In genomic region chr7:30657131-30657530, GRCh38 we compare ENCODE assay signal across 24 cellular contexts. TPM values are rescaled to one million over a fixed set of nuclear protein-coding genes. Genes with fewer than 3 reads are reported as not detected.
A peak's percentile ranks its signal among the peaks of the same experiment; 100 is the strongest.
DNase-seq lines count a peak whose midpoint lies in the region; ATAC-seq and TF ChIP-seq lines count a peak whose summit lies in the region.
"Had no signal": no experiment of that assay in that cellular context is flagged by ENCODE, and none has a peak within 500 bp of the region (broad histone marks: within the 10 kb centered on the region; RNA-seq: fewer than 3 reads in every experiment).

No MANE protein-coding gene starts in this region.

- no peak overlapping the region for H3K4me2 ChIP-seq in osteoblast (ENCODE audit: insufficient read depth, low read length)

- H3K36me3 Mint-ChIP-seq in natural killer cell (no peaks in the 10 kb centered on the region), endothelial cell (ENCODE audit: low read depth, unreplicated experiment) (peaks cover 22% of the 10 kb centered on the region), osteocyte (ENCODE audit: unreplicated experiment) (peaks cover 2% of the 10 kb centered on the region)
- no peaks in the 10 kb centered on the region for H3K36me3 Mint-ChIP-seq in natural killer cell treated with Interleukin-12 subunit alpha and Interleukin-12 subunit beta and Interleukin-15 and Interleukin-18, amount 100 ng/mL, for 72 hours
- H3K36me3 Mint-ChIP-seq: CD14-positive monocyte had no signal

- H3K9me3 Mint-ChIP-seq in natural killer cell (no peaks in the 10 kb centered on the region), endothelial cell (ENCODE audit: unreplicated experiment) (no peaks in the 10 kb centered on the region), osteocyte (ENCODE audit: unreplicated experiment) (no peaks in the 10 kb centered on the region)
- no peaks in the 10 kb centered on the region for H3K9me3 Mint-ChIP-seq in natural killer cell treated with Interleukin-12 subunit alpha and Interleukin-12 subunit beta and Interleukin-15 and Interleukin-18, amount 100 ng/mL, for 72 hours

- H3K4me1 Mint-ChIP-seq in natural killer cell (no peaks in the 10 kb centered on the region), endothelial cell (ENCODE audit: unreplicated experiment) (peaks cover 12% of the 10 kb centered on the region), osteocyte (ENCODE audit: unreplicated experiment) (no peaks in the 10 kb centered on the region)
- no peaks in the 10 kb centered on the region for H3K4me1 Mint-ChIP-seq in natural killer cell treated with Interleukin-12 subunit alpha and Interleukin-12 subunit beta and Interleukin-15 and Interleukin-18, amount 100 ng/mL, for 72 hours (ENCODE audit: low read depth in 2 of 2)

- H3K27me3 Mint-ChIP-seq in natural killer cell (ENCODE audit: low read depth in 2 of 2) (no peaks in the 10 kb centered on the region), endothelial cell (ENCODE audit: unreplicated experiment) (peaks cover 3% of the 10 kb centered on the region), osteocyte (ENCODE audit: unreplicated experiment) (peaks cover 6% of the 10 kb centered on the region)
- H3K27me3 Mint-ChIP-seq in natural killer cell treated with Interleukin-12 subunit alpha and Interleukin-12 subunit beta and Interleukin-15 and Interleukin-18, amount 100 ng/mL, for 72 hours: no peaks in the 10 kb centered on the region

- H3K4me3 Mint-ChIP-seq in natural killer cell (no peak overlapping the region), endothelial cell (ENCODE audit: unreplicated experiment) (no peak overlapping the region), osteocyte (ENCODE audit: unreplicated experiment) (no peak overlapping the region)
- H3K4me3 Mint-ChIP-seq in natural killer cell treated with Interleukin-12 subunit alpha and Interleukin-12 subunit beta and Interleukin-15 and Interleukin-18, amount 100 ng/mL, for 72 hours: no peak overlapping the region
- H3K4me3 Mint-ChIP-seq: CD14-positive monocyte had no signal

- ATAC-seq in natural killer cell (no peak), HG02973 (IDR thresholded peaks at IDR 0.05; ENCODE audit: unreplicated experiment) (no peak)
- no peak for ATAC-seq in natural killer cell treated with Interleukin-12 subunit alpha and Interleukin-12 subunit beta and Interleukin-15 and Interleukin-18, amount 100 ng/mL, for 72 hours
- ATAC-seq: HepG2, Panc1 had no signal

- H3K79me2 ChIP-seq in osteoblast (ENCODE audit: insufficient read depth, low read length): no peaks in the 10 kb centered on the region

- TF ChIP-seq CTCF in natural killer cell (IDR thresholded peaks at IDR 0.05) (no peak), endothelial cell (IDR thresholded peaks at IDR 0.05; ENCODE audit: unreplicated experiment) (no peak), osteoblast (IDR thresholded peaks at IDR 0.05; ENCODE audit: extremely low read depth, low read depth, low read length) (no peak), osteocyte (IDR thresholded peaks at IDR 0.05) (no peak)

- H3K27me3 ChIP-seq in osteoblast (ENCODE audit: insufficient read depth, low read length): peaks cover 3% of the 10 kb centered on the region

- no peaks in the 10 kb centered on the region for H3K36me3 ChIP-seq in osteoblast (ENCODE audit: insufficient read depth, low read length)

- no peaks in the 10 kb centered on the region for H3K4me1 ChIP-seq in osteoblast (ENCODE audit: insufficient read depth, low read length)

- DNase-seq in natural killer cell (peak; percentile 1), endothelial cell (ENCODE audit: low spot score) (no peak), osteoblast (ENCODE audit: insufficient read length, low spot score, missing footprints) (peak; percentile 79), SW480 (ENCODE audit: low spot score) (no peak), osteocyte (ENCODE audit: extremely low spot score, unreplicated experiment) (no peak)
- DNase-seq in natural killer cell treated with Interleukin-12 subunit alpha and Interleukin-12 subunit beta and Interleukin-15 and Interleukin-18, amount 100 ng/mL, for 72 hours (ENCODE audit: low spot score): no peak
- DNase-seq: Calu3, H7, Karpas-422, NCI-H1092, NCI-H1417 treated with DMSO at 0.1 percent for 48 hours, NCI-H2081, NCI-H2227 treated with DMSO at 0.1 percent for 48 hours, NCI-H510A, SIG-M5 had no signal

- H4K20me1 ChIP-seq in osteoblast (ENCODE audit: insufficient read depth, low read length): no peaks in the 10 kb centered on the region

- H2AFZ ChIP-seq in osteoblast (ENCODE audit: low read length): no peak overlapping the region

- intact Hi-C loops in natural killer cell (cut with micrococcal nuclease): no loop called here

- no peaks in the 10 kb centered on the region for H3K9me3 ChIP-seq in osteoblast (ENCODE audit: low read depth, low read length)

- H3K27ac Mint-ChIP-seq in natural killer cell (no peak overlapping the region), endothelial cell (ENCODE audit: unreplicated experiment) (peak overlapping the region; percentile 0), osteocyte (ENCODE audit: unreplicated experiment) (no peak overlapping the region)
- H3K27ac Mint-ChIP-seq in natural killer cell treated with Interleukin-12 subunit alpha and Interleukin-12 subunit beta and Interleukin-15 and Interleukin-18, amount 100 ng/mL, for 72 hours: no peak overlapping the region
- H3K27ac Mint-ChIP-seq: CD14-positive monocyte had no signal

- H3K27ac ChIP-seq in osteoblast (ENCODE audit: low read depth, low read length): no peak overlapping the region
- H3K27ac ChIP-seq: RWPE1, SK-N-MC had no signal

- H3K4me3 ChIP-seq in osteoblast (ENCODE audit: insufficient read depth, low read length): no peak overlapping the region
- H3K4me3 ChIP-seq: SK-N-MC had no signal

RNA-seq across cellular contexts. Expression of gene CRHR2, which starts 25.1 kb away (rescaled TPM):
- total RNA-seq in natural killer cell (not detected), endothelial cell (ENCODE audit: unreplicated experiment) (0.38 TPM), osteoblast (not detected in 2 replicates), osteocyte (not detected in 2 replicates)
- not detected for total RNA-seq in natural killer cell treated with Interleukin-12 subunit alpha and Interleukin-12 subunit beta and Interleukin-15 and Interleukin-18, amount 100 ng/mL, for 72 hours
- total RNA-seq: A673, Calu3, H7, HepG2, HT1080, OCI-LY7 had no signal

Comparison
In these comparisons a context has a peak if more than half of its experiments do, and no peak if none do; other contexts are left out.
1. DNase-seq: peak in natural killer cell (single experiment) and osteoblast (single experiment); none in natural killer cell treated with Interleukin-12 subunit alpha and Interleukin-12 subunit beta and Interleukin-15 and Interleukin-18, amount 100 ng/mL, for 72 hours (single experiment), endothelial cell (single experiment), SW480 (single experiment) and osteocyte (single experiment).